Comparison of ENCODE assay signal across 9 cellular contexts in the genomic region with DNA sequence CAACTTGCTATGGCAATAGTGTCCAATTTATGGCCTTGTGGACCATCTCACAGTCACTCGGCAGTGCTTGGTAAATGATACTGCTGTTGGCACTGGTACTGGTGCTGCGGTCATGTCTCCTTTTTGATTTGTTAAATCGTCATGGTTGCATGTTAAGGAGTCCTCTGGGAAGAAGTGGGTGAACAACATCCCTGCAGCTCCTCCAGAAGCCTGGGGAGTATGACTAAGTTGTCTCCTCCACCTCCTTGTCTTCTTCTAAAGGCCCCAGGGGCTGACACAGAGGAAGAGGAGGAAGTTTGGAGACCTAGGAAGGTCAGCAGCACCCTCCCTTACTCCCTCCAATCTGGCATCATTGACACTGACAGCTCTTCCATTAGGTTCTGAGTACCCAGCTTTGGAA. TPM values are rescaled to one million over a fixed set of nuclear protein-coding genes. Genes with fewer than 3 reads are reported as not detected.
A peak's percentile ranks its signal among the peaks of the same experiment; 100 is the strongest.
DNase-seq lines count a peak whose midpoint lies in the region; ATAC-seq and TF ChIP-seq lines count a peak whose summit lies in the region.
"Had no signal": no experiment of that assay in that cellular context is flagged by ENCODE, and none has a peak within 500 bp of the region (broad histone marks: within the 10 kb centered on the region; RNA-seq: fewer than 3 reads in every experiment).

No MANE protein-coding gene starts in this region.

- no CpG with 5 or more reads among the region's 3 CpGs for WGBS in right lobe of liver (ENCODE audit: insufficient coverage, low coverage, low lambda C conversion rate, missing lambda C conversion rate)

- in situ Hi-C loops in HAP-1 (cut with MboI; ENCODE audit: low sequenced_read_pairs): no loop called here

- H3K4me1 ChIP-seq in right lobe of liver (peaks cover 0 to 33% (median 0%) of the 10 kb centered on the region in 4 donors), HAP-1 (peaks cover 59% of the 10 kb centered on the region)

- TF ChIP-seq POLR2A in right lobe of liver (IDR thresholded peaks at IDR 0.05): no peak

- H3K9me3 ChIP-seq in right lobe of liver (no peaks in the 10 kb centered on the region), HAP-1 (no peaks in the 10 kb centered on the region)

- H3K27me3 ChIP-seq in right lobe of liver (no peaks in the 10 kb centered on the region), HAP-1 (ENCODE audit: low read depth) (no peaks in the 10 kb centered on the region)

- TF ChIP-seq CTCF in right lobe of liver (IDR thresholded peaks at IDR 0.05) (no peak), type B pancreatic cell (conservative IDR thresholded peaks at IDR 0.05) (no peak)

- peak in 1 of 2 donors; percentile 12 for ATAC-seq in activated T-cell treated with anti-CD3 and anti-CD28 coated beads, Interleukin-2, amount 50 U/mL, for 72 hours (replicated peaks in 1 of 2)
- no peak for ATAC-seq in right lobe of liver
- no peak for ATAC-seq in GM21717 (IDR thresholded peaks at IDR 0.05; ENCODE audit: unreplicated experiment)

- H3K36me3 ChIP-seq in right lobe of liver (no peaks in the 10 kb centered on the region), HAP-1 (replicated peaks) (no peaks in the 10 kb centered on the region)

- no peak for DNase-seq in activated T-cell treated with anti-CD3 and anti-CD28 coated beads, Interleukin-2, amount 50 U/mL, for 72 hours
- DNase-seq in activated T-cell treated with anti-CD3 and anti-CD28 coated beads for 4 hours (no peak), astrocyte of the hippocampus (ENCODE audit: low read depth, low spot score) (peak; percentile 69), right lobe of liver (no peak), type B pancreatic cell (ENCODE audit: extremely low spot score, unreplicated experiment) (no peak), HAP-1 (ENCODE audit: low spot score in 2 of 2) (no peak)
- no peak for DNase-seq in stimulated activated CD4-positive, alpha-beta T cell treated with anti-CD3 and anti-CD28 coated beads, Interleukin-15, amount 100 ng/mL, for 24 hours
- DNase-seq: RPMI8226 had no signal

- intact Hi-C loops in right lobe of liver (cut with DNase I): no loop called here

- peak overlapping the region; percentile 8 to 59 (median 34) for H3K27ac ChIP-seq in right lobe of liver

- no peak overlapping the region for H3K4me3 ChIP-seq in right lobe of liver
- H3K4me3 ChIP-seq in HAP-1: no peak overlapping the region

- H3K27ac Mint-ChIP-seq in activated T-cell treated with anti-CD3 and anti-CD28 coated beads, Interleukin-2, amount 50 U/mL, for 72 hours: peak overlapping the region; percentile 79
- peak overlapping the region; percentile 96 for H3K27ac Mint-ChIP-seq in type B pancreatic cell

- no peaks in the 10 kb centered on the region for H3K9me3 Mint-ChIP-seq in activated T-cell treated with anti-CD3 and anti-CD28 coated beads, Interleukin-2, amount 50 U/mL, for 72 hours
- H3K9me3 Mint-ChIP-seq in type B pancreatic cell: no peaks in the 10 kb centered on the region

- peaks cover 99% of the 10 kb centered on the region for H3K4me1 Mint-ChIP-seq in activated T-cell treated with anti-CD3 and anti-CD28 coated beads, Interleukin-2, amount 50 U/mL, for 72 hours (ENCODE audit: low read depth)
- peaks cover 68% of the 10 kb centered on the region for H3K4me1 Mint-ChIP-seq in type B pancreatic cell (ENCODE audit: unreplicated experiment)

- peaks cover 3 to 5% of the 10 kb centered on the region in 2 donors for H3K36me3 Mint-ChIP-seq in activated T-cell treated with anti-CD3 and anti-CD28 coated beads, Interleukin-2, amount 50 U/mL, for 72 hours (ENCODE audit: insufficient read depth in 2 of 2)
- peaks cover 7% of the 10 kb centered on the region for H3K36me3 Mint-ChIP-seq in type B pancreatic cell

- no peaks in the 10 kb centered on the region for H3K27me3 Mint-ChIP-seq in activated T-cell treated with anti-CD3 and anti-CD28 coated beads, Interleukin-2, amount 50 U/mL, for 72 hours (ENCODE audit: low read depth)
- H3K27me3 Mint-ChIP-seq in type B pancreatic cell: no peaks in the 10 kb centered on the region

- H3K4me3 Mint-ChIP-seq in activated T-cell treated with anti-CD3 and anti-CD28 coated beads, Interleukin-2, amount 50 U/mL, for 72 hours: peak overlapping the region; percentile 84 to 86
- peak overlapping the region; percentile 85 for H3K4me3 Mint-ChIP-seq in type B pancreatic cell

RNA-seq across cellular contexts. Expression of gene ITPRIP, which starts 8.5 kb away (rescaled TPM):
- total RNA-seq in activated T-cell treated with anti-CD3 and anti-CD28 coated beads, Interleukin-2, amount 50 U/mL, for 72 hours: 10 to 100 TPM; 27.8 to 29.7 TPM
- total RNA-seq in right lobe of liver: 1 to 10 TPM; 2.9 to 9.7 (median 7.7) TPM
- 8.5 and 19.9 TPM in 2 replicates for total RNA-seq in type B pancreatic cell (ENCODE audit: low replicate concordance)

RNA-seq across cellular contexts. Expression of gene CFAP58, which starts 23.9 kb away (rescaled TPM):
- 1 to 10 TPM in 1 of 2 donors, under 1 TPM in 1; 0.72 to 1.1 TPM for total RNA-seq in activated T-cell treated with anti-CD3 and anti-CD28 coated beads, Interleukin-2, amount 50 U/mL, for 72 hours
- total RNA-seq in right lobe of liver (1 to 10 TPM in 1 of 6 experiments, under 1 TPM in 3, not detected in 2; 0.10 to 2.9 (median 0.15) TPM), type B pancreatic cell (ENCODE audit: low replicate concordance) (0.24 and 0.34 TPM in 2 replicates)
